Comparison of ENCODE assay signal across 9 cellular contexts in genomic region chr6:88964509-88964908, GRCh38. TPM values are rescaled to one million over a fixed set of nuclear protein-coding genes. Genes with fewer than 3 reads are reported as not detected.
DNase-seq lines count a peak whose midpoint lies in the region; ATAC-seq and TF ChIP-seq lines count a peak whose summit lies in the region.
"Had no signal": no experiment of that assay in that cellular context is flagged by ENCODE, and none has a peak within 500 bp of the region (broad histone marks: within the 10 kb centered on the region; RNA-seq: fewer than 3 reads in every experiment).

No MANE protein-coding gene starts in this region.

- CTCF ChIA-PET in T-cell (lab: Charles Lee), result interaction anchor here in 1 of 2 donors (0.7 to 1.4 kb wide), 2 partner anchors 93 to 115 kb away, joined by 4 to 5 read pairs; no protein-coding TSS in a partner anchor

- H3K4me3 ChIP-seq in fibroblast of villous mesenchyme (ENCODE audit: low read depth, low read length) (peak overlapping the region; percentile 99), skeletal muscle satellite cell (ENCODE audit: low read length) (peak overlapping the region; percentile 97)

- H3K4me1 Mint-ChIP-seq in HFFc6 (ENCODE audit: low read depth) (peaks cover 24% of the 10 kb centered on the region), T-cell (peaks cover 41 to 47% (median 41%) of the 10 kb centered on the region in 3 donors)

- TF ChIP-seq CTCF in HFFc6 (IDR thresholded peaks at IDR 0.05) (no peak), fibroblast of villous mesenchyme (IDR thresholded peaks at IDR 0.05; ENCODE audit: insufficient read depth, low read depth, low read length) (no peak)

- peaks cover 21% of the 10 kb centered on the region for H3K9me3 Mint-ChIP-seq in HFFc6
- peaks cover 0 to 4% (median 4%) of the 10 kb centered on the region in 3 donors for H3K9me3 Mint-ChIP-seq in T-cell

- no peak overlapping the region for H3K27ac Mint-ChIP-seq in HFFc6
- H3K27ac Mint-ChIP-seq in T-cell, result no peak overlapping the region

- POLR2A ChIA-PET in T-cell (lab: Charles Lee), result interaction anchor here in 1 of 2 donors (1.5 to 1.9 kb wide), 2 partner anchors 116 to 126 kb away, joined by 6 to 17 read pairs; partner anchors contain the start of gene PNRC1

- H3K36me3 Mint-ChIP-seq in HFFc6 (ENCODE audit: low read depth) (peaks cover 6% of the 10 kb centered on the region), T-cell (peaks cover 8% of the 10 kb centered on the region)

- H3K9me3 ChIP-seq in skeletal muscle satellite cell (replicated peaks; ENCODE audit: low read length), result no peaks in the 10 kb centered on the region

- no peaks in the 10 kb centered on the region for H3K27me3 ChIP-seq in skeletal muscle satellite cell (ENCODE audit: control insufficient read depth, insufficient read depth, low read length)

- ATAC-seq in T-cell (replicated peaks in 1 of 4) (no peak), left lobe of liver (no peak)

- H3K4me3 Mint-ChIP-seq in HFFc6 (peak overlapping the region; percentile 100), T-cell (peak overlapping the region; percentile 98 to 99 (median 98))

- no peaks in the 10 kb centered on the region for H3K36me3 ChIP-seq in skeletal muscle satellite cell (ENCODE audit: insufficient read depth, low read length)

- no peak for DNase-seq in HFFc6
- DNase-seq in T-cell, result no peak
- DNase-seq in fibroblast of villous mesenchyme (ENCODE audit: low read depth), result no peak
- no peak for DNase-seq in NCI-H187 (lab: John Stamatoyannopoulos, UW)
- DNase-seq in NCI-H345 treated with DMSO at 0.1 percent for 48 hours (lab: John Stamatoyannopoulos, UW; ENCODE audit: unreplicated experiment), result no peak
- no peak for DNase-seq in left lobe of liver (ENCODE audit: low spot score)
- no peak for DNase-seq in hypothalamus (lab: John Stamatoyannopoulos, UW)
- DNase-seq: NCI-H226 had no signal

- H3K4me1 ChIP-seq in skeletal muscle satellite cell (ENCODE audit: control insufficient read depth, insufficient read depth, low read length), result peaks cover 10% of the 10 kb centered on the region

- peak overlapping the region; percentile 82 for H3K9ac ChIP-seq in skeletal muscle satellite cell (ENCODE audit: low read depth, low read length)

- H3K4me2 ChIP-seq in skeletal muscle satellite cell (ENCODE audit: low read length), result peak overlapping the region; percentile 97

- H3K27me3 Mint-ChIP-seq in HFFc6 (ENCODE audit: insufficient read depth) (peaks cover 1% of the 10 kb centered on the region; the same call in 1 of the 2 replicates), T-cell (no peaks in the 10 kb centered on the region)

RNA-seq across cellular contexts. Expression of gene RNGTT, which starts 1.1 kb away (rescaled TPM):
- 10 to 100 TPM; 16.0 to 17.4 (median 16.8) TPM for total RNA-seq in HFFc6 (2021; fragmentation: NEBNext Ultra II Directional; extraction: Animal tissue kit (Norgen Biotek cat#: 25700))
- total RNA-seq in T-cell (10 to 100 TPM; 16.6 to 22.2 (median 17.5) TPM), fibroblast of villous mesenchyme (22.9 and 38.0 TPM in 2 replicates), left lobe of liver (6.1 TPM)
- 23.8 and 27.4 TPM in 2 replicates for total RNA-seq in skeletal muscle satellite cell (2012; rRNA removed)
